In the genomic region with DNA sequence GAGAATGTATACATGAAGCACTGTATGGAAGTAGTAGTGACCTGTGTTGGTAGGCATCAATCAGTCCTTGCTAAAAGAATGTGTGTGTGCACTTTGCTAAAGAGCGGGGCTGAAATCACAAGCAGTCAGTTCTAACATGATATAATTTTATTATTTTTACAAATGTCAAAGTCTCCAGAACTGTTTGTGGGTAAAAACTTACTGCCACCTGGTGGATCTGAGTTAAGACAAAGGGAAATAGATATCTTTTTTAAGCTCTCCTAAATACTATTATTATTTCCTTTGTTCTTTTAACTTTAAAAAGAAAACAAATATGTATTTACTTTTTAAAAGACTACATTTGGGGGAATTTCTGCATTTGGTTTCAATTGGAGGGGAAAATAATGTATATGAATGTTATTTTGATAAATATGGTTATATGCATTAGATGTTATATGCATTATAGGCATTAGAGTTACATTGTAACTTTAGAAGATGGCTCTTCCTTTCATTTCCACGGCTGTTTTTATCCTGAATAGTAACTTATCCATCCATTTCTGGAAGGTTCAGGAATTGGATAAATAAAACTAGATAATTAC, we compare ENCODE assay signal across 8 cellular contexts. TPM values are rescaled to one million over a fixed set of nuclear protein-coding genes. Genes with fewer than 3 reads are reported as not detected.
A peak's percentile ranks its signal among the peaks of the same experiment; 100 is the strongest.
DNase-seq lines count a peak whose midpoint lies in the region; TF ChIP-seq lines count a peak whose summit lies in the region.

No MANE protein-coding gene starts in this region.

- H3K4me1 ChIP-seq in esophagus squamous epithelium: peaks cover 0 to 23% (median 0%) of the 10 kb centered on the region in 3 donors
- no peaks in the 10 kb centered on the region for H3K4me1 ChIP-seq in smooth muscle cell (ENCODE audit: low read depth)

- TF ChIP-seq CTCF in esophagus squamous epithelium (IDR thresholded peaks at IDR 0.05) (peak in 4 of 6 experiments; percentile 20 to 41 (median 37)), smooth muscle cell (IDR thresholded peaks at IDR 0.05; ENCODE audit: borderline replicate concordance, insufficient read depth, poor library complexity, severe bottlenecking) (peak; percentile 48)

- no peak overlapping the region for H3K27ac ChIP-seq in esophagus squamous epithelium
- H3K27ac ChIP-seq in smooth muscle cell (ENCODE audit: low read depth): no peak overlapping the region

- no peak overlapping the region for H3K9ac ChIP-seq in smooth muscle cell (ENCODE audit: low read depth)

- H3K27me3 ChIP-seq in esophagus squamous epithelium (no peaks in the 10 kb centered on the region), smooth muscle cell (ENCODE audit: low read depth) (no peaks in the 10 kb centered on the region)

- no peak for TF ChIP-seq POLR2A in esophagus squamous epithelium (IDR thresholded peaks at IDR 0.05)

- H3K36me3 ChIP-seq in esophagus squamous epithelium (no peaks in the 10 kb centered on the region), smooth muscle cell (ENCODE audit: low read depth) (no peaks in the 10 kb centered on the region)

- H3K79me2 ChIP-seq in smooth muscle cell (ENCODE audit: low read depth): no peaks in the 10 kb centered on the region

- WGBS in esophagus squamous epithelium, 2 donors: 39 to 42% methylated on average over 2 of the region's 2 CpGs
- 74% methylated on average over 2 of the region's 2 CpGs for WGBS in smooth muscle cell (ENCODE audit: low lambda C conversion rate)

- peaks cover 4% of the 10 kb centered on the region for H3F3A ChIP-seq in smooth muscle cell (ENCODE audit: low read depth)

- peak; percentile 2 for DNase-seq in NCI-H2171 treated with DMSO at 0.1 percent for 48 hours (lab: John Stamatoyannopoulos, UW)
- no peak for DNase-seq in NCI-H2171 (lab: John Stamatoyannopoulos, UW)
- DNase-seq in OCI-M1 (lab: John Stamatoyannopoulos, UW): peak; percentile 70
- no peak for DNase-seq in esophagus squamous epithelium (lab: John Stamatoyannopoulos, UW)
- DNase-seq in smooth muscle cell (lab: John Stamatoyannopoulos, UW; ENCODE audit: unreplicated experiment): no peak
- no peak for DNase-seq in NCI-H1436 treated with DMSO at 0.1 percent for 48 hours (lab: John Stamatoyannopoulos, UW)
- no peak for DNase-seq in SKM-1 treated with dmso at 0.1 percent for 144 hours (lab: John Stamatoyannopoulos, UW; ENCODE audit: unreplicated experiment)
- no peak for DNase-seq in NCI-H2107 (lab: John Stamatoyannopoulos, UW)

- intact Hi-C loops in esophagus squamous epithelium (cut with DNase I): no loop called here

- H3K4me2 ChIP-seq in smooth muscle cell: no peak overlapping the region

- no peaks in the 10 kb centered on the region for H4K20me1 ChIP-seq in smooth muscle cell (ENCODE audit: low read depth)

- H3K4me3 ChIP-seq in esophagus squamous epithelium (no peak overlapping the region), smooth muscle cell (no peak overlapping the region)

- H3K9me3 ChIP-seq in esophagus squamous epithelium (no peaks in the 10 kb centered on the region), smooth muscle cell (replicated peaks; ENCODE audit: low read depth) (no peaks in the 10 kb centered on the region)

- no peak overlapping the region for H2AFZ ChIP-seq in smooth muscle cell (ENCODE audit: low read depth)

RNA-seq across cellular contexts. Expression of a gene that starts 7.8 kb away (rescaled TPM):
- total RNA-seq in esophagus squamous epithelium (10 to 100 TPM; 15.2 to 39.3 (median 32.6) TPM), smooth muscle cell (32.3 and 39.5 TPM in 2 replicates)
- polyA plus RNA-seq in smooth muscle cell: 5.9 and 6.9 TPM in 2 replicates

RNA-seq across cellular contexts. Expression of a gene that starts 37.5 kb away (rescaled TPM):
- total RNA-seq in esophagus squamous epithelium (1 to 10 TPM in 1 of 4 donors, not detected in 3; 1.5 TPM), smooth muscle cell (not detected in 2 replicates)
- not detected in 2 replicates for polyA plus RNA-seq in smooth muscle cell

Comparison
In these comparisons a context has a peak if more than half of its experiments do, and no peak if none do; other contexts are left out.
1. DNase-seq: peak in NCI-H2171 treated with DMSO at 0.1 percent for 48 hours (single experiment) and OCI-M1 (single experiment); none in NCI-H2171 (single experiment), esophagus squamous epithelium (single experiment), smooth muscle cell (single experiment), NCI-H1436 treated with DMSO at 0.1 percent for 48 hours (single experiment), SKM-1 treated with dmso at 0.1 percent for 144 hours (single experiment) and NCI-H2107 (single experiment).